ENCODE assay signal across 12 cellular contexts in the genomic region with DNA sequence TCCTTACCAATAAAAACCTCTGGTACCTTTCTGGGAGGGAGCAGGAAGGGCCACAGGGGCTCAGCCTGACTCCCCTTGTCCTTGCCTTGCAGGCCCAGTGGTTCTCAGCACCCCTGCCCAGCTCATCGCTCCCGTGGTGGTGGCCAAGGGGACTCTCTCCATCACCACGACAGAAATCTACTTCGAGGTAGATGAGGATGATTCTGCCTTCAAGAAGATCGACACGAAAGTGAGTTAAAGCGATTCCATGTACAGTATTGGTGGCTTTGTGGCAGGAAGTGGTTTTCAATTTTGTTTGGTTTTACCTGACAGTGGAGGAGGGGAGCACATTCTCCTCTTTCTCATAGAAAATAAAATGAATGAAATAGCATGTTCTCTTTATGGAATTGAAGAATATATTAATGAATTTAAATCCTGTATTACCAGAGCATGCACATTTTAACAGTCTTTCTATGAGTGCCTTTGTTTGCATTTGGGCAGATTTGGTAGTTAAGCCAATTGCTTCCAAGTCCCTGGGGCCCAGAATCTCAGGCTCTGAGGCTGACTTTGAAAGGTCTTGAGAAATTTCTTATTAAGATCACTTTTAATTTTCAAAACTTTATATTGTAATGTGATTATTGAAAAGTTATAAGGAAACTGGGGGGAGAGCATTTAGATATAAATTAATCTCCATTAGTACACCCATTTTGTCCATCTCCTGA.
DNase-seq lines count a peak whose midpoint lies in the region; ATAC-seq and TF ChIP-seq lines count a peak whose summit lies in the region.
"Had no signal": no experiment of that assay in that cellular context is flagged by ENCODE, and none has a peak within 500 bp of the region (broad histone marks: within the 10 kb centered on the region; RNA-seq: fewer than 3 reads in every experiment).

No MANE protein-coding gene starts in this region.

- no peak for ATAC-seq in GM18873 (IDR thresholded peaks at IDR 0.05; ENCODE audit: low FRiP score, unreplicated experiment)
- no peak for ATAC-seq in HG03025 (IDR thresholded peaks at IDR 0.05; ENCODE audit: low FRiP score, unreplicated experiment)
- ATAC-seq: HCT116 had no signal

- DNase-seq in ELF-1 (ENCODE audit: low read depth, low spot score) = peak; percentile 21
- peak; percentile 1 for DNase-seq in NCI-H69 (lab: John Stamatoyannopoulos, UW)
- peak; percentile 56 for DNase-seq in fibroblast of mammary gland (ENCODE audit: low read depth)
- DNase-seq in retina = peak; percentile 80
- no peak for DNase-seq in NCI-H2029 treated with DMSO at 0.1 percent for 48 hours (lab: John Stamatoyannopoulos, UW)
- no peak for DNase-seq in NCI-H510A treated with DMSO at 0.1 percent for 48 hours (lab: John Stamatoyannopoulos, UW)
- DNase-seq: activated naive CD4-positive, alpha-beta T cell; NCI-H345; Peyer's patch had no signal

- TF ChIP-seq CTCF in fibroblast of mammary gland (conservative IDR thresholded peaks at IDR 0.05; ENCODE audit: control insufficient read depth, insufficient read depth, low read depth, low read length) = no peak

- peak overlapping the region; percentile 87 for H3K4me3 ChIP-seq in fibroblast of mammary gland (ENCODE audit: control insufficient read depth, low read depth, low read length)
- H3K4me3 ChIP-seq: Peyer's patch had no signal

Comparison
In these comparisons a context has a peak if more than half of its experiments do, and no peak if none do; other contexts are left out.
1. DNase-seq: peak in ELF-1 (single experiment), NCI-H69 (single experiment), fibroblast of mammary gland (single experiment) and retina (single experiment); none in NCI-H2029 treated with DMSO at 0.1 percent for 48 hours (single experiment) and NCI-H510A treated with DMSO at 0.1 percent for 48 hours (single experiment).